In the genomic region with DNA sequence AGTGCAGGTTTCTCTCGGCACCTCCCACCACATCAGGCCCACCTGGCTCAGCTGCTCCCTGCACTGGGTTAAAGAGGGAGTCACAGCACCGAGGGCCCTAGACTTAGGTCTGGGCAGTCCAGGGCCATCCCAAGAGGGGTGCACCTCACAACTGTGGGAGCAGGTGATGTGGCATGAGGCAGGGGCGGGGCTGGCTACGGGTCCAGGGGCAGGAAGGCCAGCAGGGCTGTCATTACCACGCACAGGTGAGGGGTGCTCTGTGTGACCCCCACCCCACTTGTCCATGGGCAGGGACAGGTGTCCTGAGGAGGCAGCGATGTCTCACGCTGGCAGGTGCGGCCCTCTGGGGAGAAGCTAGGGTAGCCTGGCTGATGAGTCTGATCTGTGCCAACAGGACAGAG, we compare ENCODE assay signal across 29 cellular contexts. TPM values are rescaled to one million over a fixed set of nuclear protein-coding genes. Genes with fewer than 3 reads are reported as not detected.
DNase-seq lines count a peak whose midpoint lies in the region; ATAC-seq and TF ChIP-seq lines count a peak whose summit lies in the region.
"Had no signal": no experiment of that assay in that cellular context is flagged by ENCODE, and none has a peak within 500 bp of the region (broad histone marks: within the 10 kb centered on the region; RNA-seq: fewer than 3 reads in every experiment).

No MANE protein-coding gene starts in this region.

- intact Hi-C loops in natural killer cell (cut with micrococcal nuclease) = no loop called here
- intact Hi-C loops in lower lobe of right lung (cut with DNase I) = loop anchor here (10.0 kb wide), 1 partner anchor 261 kb away; no protein-coding TSS in a partner anchor
- intact Hi-C loops in sigmoid colon (cut with DNase I) = no loop called here

- H3K4me3 ChIP-seq in lower lobe of right lung (no peak overlapping the region), sigmoid colon (no peak overlapping the region)
- H3K4me3 ChIP-seq: coronary artery, PC-9, transverse colon had no signal

- DNase-seq in natural killer cell treated with Interleukin-12 subunit alpha and Interleukin-12 subunit beta and Interleukin-15 and Interleukin-18, amount 100 ng/mL, for 72 hours (ENCODE audit: low spot score) = no peak
- no peak for DNase-seq in natural killer cell
- peak; percentile 85 for DNase-seq in chondrocyte (ENCODE audit: low spot score)
- peak; percentile 41 for DNase-seq in lower lobe of right lung
- DNase-seq in sigmoid colon = no peak
- DNase-seq in T-helper 1 cell = no peak
- DNase-seq in DMS114 treated with DMSO at 0.1 percent for 48 hours (lab: John Stamatoyannopoulos, UW; ENCODE audit: unreplicated experiment) = no peak
- DNase-seq: activated CD4-positive, alpha-beta memory T cell treated with anti-CD3 and anti-CD28 coated beads for 36 hours; activated CD8-positive, alpha-beta memory T cell treated with anti-CD3 and anti-CD28 coated beads, Interleukin-2, amount 50 U/mL, for 48 hours; anterior cingulate cortex; CD4-positive, CD25-positive, alpha-beta regulatory T cell; effector memory CD8-positive, alpha-beta T cell; erythroblast; HFFc6; naive B cell; NCI-H1417 treated with DMSO at 0.1 percent for 48 hours; NCI-H2081 treated with DMSO at 0.1 percent for 48 hours; NCI-H446; occipital lobe; PC-9; stimulated activated CD4-positive, alpha-beta T cell treated with anti-CD3 and anti-CD28 coated beads, Interleukin-2, amount 100 ng/mL, for 48 hours; SW 1271; transverse colon had no signal

- ATAC-seq in natural killer cell treated with Interleukin-12 subunit alpha and Interleukin-12 subunit beta and Interleukin-15 and Interleukin-18, amount 100 ng/mL, for 72 hours = peak; percentile 3 to 37
- no peak for ATAC-seq in natural killer cell
- no peak for ATAC-seq in lower lobe of right lung
- ATAC-seq: activated naive CD4-positive, alpha-beta T cell treated with anti-CD3 and anti-CD28 coated beads, Interleukin-2, amount 50 U/mL, for 72 hours; activated T-helper 17 cell treated with anti-CD3 and anti-CD28 coated beads, Interleukin-2, amount 50 U/mL, for 72 hours; effector memory CD8-positive, alpha-beta T cell; WTC11 had no signal

- 60 to 76% methylated on average over 8 of the region's 8 CpGs for WGBS in sigmoid colon, 2 donors

- TF ChIP-seq EP300 in sigmoid colon (IDR thresholded peaks at IDR 0.05) = no peak

- H3K4me1 Mint-ChIP-seq in natural killer cell treated with Interleukin-12 subunit alpha and Interleukin-12 subunit beta and Interleukin-15 and Interleukin-18, amount 100 ng/mL, for 72 hours (ENCODE audit: low read depth in 2 of 2) = no peaks in the 10 kb centered on the region
- H3K4me1 Mint-ChIP-seq in natural killer cell (no peaks in the 10 kb centered on the region), chondrocyte (ENCODE audit: low read depth) (no peaks in the 10 kb centered on the region)
- H3K4me1 Mint-ChIP-seq: activated T-helper 17 cell treated with anti-CD3 and anti-CD28 coated beads, Interleukin-2, amount 50 U/mL, for 72 hours; mesothelial cell of epicardium; naive B cell had no signal

- H3K36me3 Mint-ChIP-seq in natural killer cell treated with Interleukin-12 subunit alpha and Interleukin-12 subunit beta and Interleukin-15 and Interleukin-18, amount 100 ng/mL, for 72 hours = no peaks in the 10 kb centered on the region
- no peaks in the 10 kb centered on the region for H3K36me3 Mint-ChIP-seq in natural killer cell
- no peaks in the 10 kb centered on the region for H3K36me3 Mint-ChIP-seq in chondrocyte (ENCODE audit: low read depth)
- H3K36me3 Mint-ChIP-seq: activated CD4-positive, alpha-beta memory T cell treated with anti-CD3 and anti-CD28 coated beads for 36 hours; activated naive CD4-positive, alpha-beta T cell treated with anti-CD3 and anti-CD28 coated beads, Interleukin-2, amount 50 U/mL, for 72 hours; CD4-positive, CD25-positive, alpha-beta regulatory T cell; mesothelial cell of epicardium; naive B cell; WTC11 had no signal

- no peak for TF ChIP-seq POLR2A in sigmoid colon (IDR thresholded peaks at IDR 0.05)

- H3K36me3 ChIP-seq in lower lobe of right lung (no peaks in the 10 kb centered on the region), sigmoid colon (peaks cover 0 to 4% (median 0%) of the 10 kb centered on the region in 4 donors)
- H3K36me3 ChIP-seq: transverse colon had no signal

- TF ChIP-seq CTCF in natural killer cell (IDR thresholded peaks at IDR 0.05) = no peak
- TF ChIP-seq CTCF in chondrocyte (IDR thresholded peaks at IDR 0.05) = no peak
- no peak for TF ChIP-seq CTCF in lower lobe of right lung (IDR thresholded peaks at IDR 0.05)
- no peak for TF ChIP-seq CTCF in sigmoid colon (IDR thresholded peaks at IDR 0.05)

- H3K27me3 ChIP-seq in lower lobe of right lung (ENCODE audit: low read depth) = peaks cover 20% of the 10 kb centered on the region
- no peaks in the 10 kb centered on the region for H3K27me3 ChIP-seq in sigmoid colon

- H3K9me3 ChIP-seq in lower lobe of right lung (no peaks in the 10 kb centered on the region), sigmoid colon (no peaks in the 10 kb centered on the region)
- H3K9me3 ChIP-seq: transverse colon had no signal

- H3K27me3 Mint-ChIP-seq in natural killer cell treated with Interleukin-12 subunit alpha and Interleukin-12 subunit beta and Interleukin-15 and Interleukin-18, amount 100 ng/mL, for 72 hours = peaks cover 0 to 2% of the 10 kb centered on the region in 2 donors
- H3K27me3 Mint-ChIP-seq in natural killer cell (ENCODE audit: low read depth in 2 of 2) (peaks cover 0 to 7% of the 10 kb centered on the region in 2 donors), chondrocyte (ENCODE audit: low read depth) (peaks cover 3% of the 10 kb centered on the region)
- H3K27me3 Mint-ChIP-seq: activated CD4-positive, alpha-beta memory T cell treated with anti-CD3 and anti-CD28 coated beads for 36 hours; activated T-helper 17 cell treated with anti-CD3 and anti-CD28 coated beads, Interleukin-2, amount 50 U/mL, for 72 hours; CD4-positive, CD25-positive, alpha-beta regulatory T cell had no signal

- H3K4me1 ChIP-seq in lower lobe of right lung = no peaks in the 10 kb centered on the region
- H3K4me1 ChIP-seq in sigmoid colon = peaks cover 0 to 7% (median 3%) of the 10 kb centered on the region in 4 donors
- H3K4me1 ChIP-seq: transverse colon had no signal

- H3K27ac ChIP-seq in lower lobe of right lung (no peak overlapping the region), sigmoid colon (no peak overlapping the region)
- H3K27ac ChIP-seq: coronary artery, KMS-11, PC-9, transverse colon had no signal

- H3K9me3 Mint-ChIP-seq in natural killer cell treated with Interleukin-12 subunit alpha and Interleukin-12 subunit beta and Interleukin-15 and Interleukin-18, amount 100 ng/mL, for 72 hours = no peaks in the 10 kb centered on the region
- H3K9me3 Mint-ChIP-seq in natural killer cell (no peaks in the 10 kb centered on the region), chondrocyte (ENCODE audit: low read depth) (no peaks in the 10 kb centered on the region)
- H3K9me3 Mint-ChIP-seq: activated CD4-positive, alpha-beta memory T cell treated with anti-CD3 and anti-CD28 coated beads for 36 hours; activated naive CD4-positive, alpha-beta T cell treated with anti-CD3 and anti-CD28 coated beads, Interleukin-2, amount 50 U/mL, for 72 hours; activated T-helper 17 cell treated with anti-CD3 and anti-CD28 coated beads, Interleukin-2, amount 50 U/mL, for 72 hours; CD4-positive, CD25-positive, alpha-beta regulatory T cell; effector memory CD8-positive, alpha-beta T cell; HFFc6; mesothelial cell of epicardium; naive B cell; WTC11 had no signal

- no peak overlapping the region for H3K4me3 Mint-ChIP-seq in natural killer cell treated with Interleukin-12 subunit alpha and Interleukin-12 subunit beta and Interleukin-15 and Interleukin-18, amount 100 ng/mL, for 72 hours
- H3K4me3 Mint-ChIP-seq in natural killer cell (no peak overlapping the region), chondrocyte (ENCODE audit: unreplicated experiment) (no peak overlapping the region)
- H3K4me3 Mint-ChIP-seq: activated CD4-positive, alpha-beta memory T cell treated with anti-CD3 and anti-CD28 coated beads for 36 hours; activated T-helper 17 cell treated with anti-CD3 and anti-CD28 coated beads, Interleukin-2, amount 50 U/mL, for 72 hours; CD4-positive, CD25-positive, alpha-beta regulatory T cell; effector memory CD8-positive, alpha-beta T cell; HFFc6; mesothelial cell of epicardium; naive B cell; WTC11 had no signal

- H3K27ac Mint-ChIP-seq in natural killer cell treated with Interleukin-12 subunit alpha and Interleukin-12 subunit beta and Interleukin-15 and Interleukin-18, amount 100 ng/mL, for 72 hours = no peak overlapping the region
- no peak overlapping the region for H3K27ac Mint-ChIP-seq in natural killer cell
- H3K27ac Mint-ChIP-seq in chondrocyte (ENCODE audit: unreplicated experiment) = no peak overlapping the region
- H3K27ac Mint-ChIP-seq: activated CD4-positive, alpha-beta memory T cell treated with anti-CD3 and anti-CD28 coated beads for 36 hours; activated naive CD4-positive, alpha-beta T cell treated with anti-CD3 and anti-CD28 coated beads, Interleukin-2, amount 50 U/mL, for 72 hours; activated T-helper 17 cell treated with anti-CD3 and anti-CD28 coated beads, Interleukin-2, amount 50 U/mL, for 72 hours; CD4-positive, CD25-positive, alpha-beta regulatory T cell; effector memory CD8-positive, alpha-beta T cell; HFFc6; mesothelial cell of epicardium; naive B cell; WTC11 had no signal

RNA-seq across cellular contexts. Expression of a gene that starts 40.5 kb away (rescaled TPM):
- 10 to 100 TPM in 1 of 2 donors, 1 to 10 TPM in 1; 6.5 to 19.2 TPM for total RNA-seq in natural killer cell treated with Interleukin-12 subunit alpha and Interleukin-12 subunit beta and Interleukin-15 and Interleukin-18, amount 100 ng/mL, for 72 hours
- total RNA-seq in natural killer cell = 1 to 10 TPM in 2 of 3 donors, under 1 TPM in 1; 0.40 to 1.3 (median 1.0) TPM
- 19.9 to 37.6 TPM (median 35.2 TPM) in 3 replicates for total RNA-seq in chondrocyte
- total RNA-seq in lower lobe of right lung = 2.1 TPM
- 1 to 10 TPM in 1 of 4 donors, under 1 TPM in 3; 0.36 to 1.9 (median 0.69) TPM for total RNA-seq in sigmoid colon
- polyA plus RNA-seq in sigmoid colon = under 1 TPM in 2 of 3 donors, not detected in 1; under 0.01 to 0.71 TPM

Comparison
In these comparisons a context has a peak if more than half of its experiments do, and no peak if none do; other contexts are left out.
1. ATAC-seq: peak in natural killer cell treated with Interleukin-12 subunit alpha and Interleukin-12 subunit beta and Interleukin-15 and Interleukin-18, amount 100 ng/mL, for 72 hours (2 of 2); none in natural killer cell (0 of 3) and lower lobe of right lung (0 of 2).
2. DNase-seq: peak in chondrocyte (single experiment) and lower lobe of right lung (single experiment); none in natural killer cell treated with Interleukin-12 subunit alpha and Interleukin-12 subunit beta and Interleukin-15 and Interleukin-18, amount 100 ng/mL, for 72 hours (single experiment), natural killer cell (single experiment), sigmoid colon (single experiment), T-helper 1 cell (0 of 5) and DMS114 treated with DMSO at 0.1 percent for 48 hours (single experiment).